Comparison of ENCODE assay signal across 18 cellular contexts in the genomic region with DNA sequence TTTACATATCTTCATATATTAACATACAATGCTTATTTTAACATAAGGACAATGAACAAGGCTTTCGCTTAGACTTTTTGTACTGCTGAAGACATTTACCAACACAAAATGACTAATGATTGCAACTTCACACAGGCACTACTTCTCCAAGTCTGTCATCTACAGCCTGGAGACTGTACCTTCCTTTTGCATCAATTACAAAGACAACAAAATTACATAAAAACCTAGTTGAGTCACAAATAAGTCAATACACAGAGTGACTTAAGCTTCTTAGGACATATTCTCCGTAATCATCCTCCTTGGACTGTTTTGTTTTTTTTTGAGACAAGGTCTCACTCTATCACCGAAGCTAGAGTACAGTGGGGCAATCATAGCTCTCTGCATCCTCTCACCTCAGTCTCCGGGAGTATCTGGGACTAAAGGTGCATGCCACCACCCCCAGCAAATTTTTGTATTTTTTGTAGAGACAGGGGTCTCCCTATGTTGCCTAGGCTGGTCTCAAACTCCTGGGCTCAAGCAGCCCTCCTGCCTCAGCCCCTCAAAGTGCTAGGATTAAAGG. TPM values are rescaled to one million over a fixed set of nuclear protein-coding genes. Genes with fewer than 3 reads are reported as not detected.
DNase-seq lines count a peak whose midpoint lies in the region; ATAC-seq and TF ChIP-seq lines count a peak whose summit lies in the region.
"Had no signal": no experiment of that assay in that cellular context is flagged by ENCODE, and none has a peak within 500 bp of the region (broad histone marks: within the 10 kb centered on the region; RNA-seq: fewer than 3 reads in every experiment).

No MANE protein-coding gene starts in this region.

- peak overlapping the region; percentile 23 for H3K27ac Mint-ChIP-seq in MCF 10A (ENCODE audit: low read depth, unreplicated experiment)
- peak overlapping the region; percentile 51 for H3K27ac Mint-ChIP-seq in stimulated activated memory B cell treated with anti-CD40 and anti-IgM and Interleukin-4, amounts not matched to agents 10 μg/mL and 1 μg/mL and 100 μg/mL, for 72 hours
- H3K27ac Mint-ChIP-seq: T-helper 1 cell treated with Interleukin-12 subunit alpha and Interleukin-12 subunit beta and Interleukin-4 antibody, amounts not matched to agents 30 μg/mL and 1 μg/mL, for 36 hours had no signal

- H3K9me3 ChIP-seq in breast epithelium (peaks cover 0 to 6% of the 10 kb centered on the region in 2 donors), PC-3 (ENCODE audit: low read length) (no peaks in the 10 kb centered on the region), ovary (no peaks in the 10 kb centered on the region)
- H3K9me3 ChIP-seq: HAP-1, stomach had no signal

- peak overlapping the region; percentile 44 for H3K4me2 ChIP-seq in PC-3 (ENCODE audit: low read length)

- peaks cover 12% of the 10 kb centered on the region for H3K9me3 Mint-ChIP-seq in MCF 10A (ENCODE audit: unreplicated experiment)
- H3K9me3 Mint-ChIP-seq in stimulated activated memory B cell treated with anti-CD40 and anti-IgM and Interleukin-4, amounts not matched to agents 10 μg/mL and 1 μg/mL and 100 μg/mL, for 72 hours, result peaks cover 5% of the 10 kb centered on the region

- ATAC-seq in PC-3 (peak; percentile 71), foreskin keratinocyte (no peak)
- ATAC-seq in stimulated activated memory B cell treated with anti-CD40 and anti-IgM and Interleukin-4, amounts not matched to agents 10 μg/mL and 1 μg/mL and 100 μg/mL, for 72 hours, result no peak
- ATAC-seq: activated CD4-positive, CD25-positive, alpha-beta regulatory T cell treated with anti-CD3 and anti-CD28 coated beads, Interleukin-2, amount 50 U/mL, for 24 hours had no signal

- BruUV-seq in MCF 10A (replicated peaks; lab: Mats Ljungman, UMichigan) (no TSS peak), PC-3 (replicated peaks; lab: Mats Ljungman, UMichigan) (no TSS peak)

- 51 to 64% (median 56%) methylated on average over 4 of the region's 4 CpGs for WGBS in ovary, 3 donors

- H3K9me2 ChIP-seq in PC-3 (replicated peaks; ENCODE audit: low read length), result no peaks in the 10 kb centered on the region

- intact Hi-C loops in MCF 10A (cut with micrococcal nuclease) (no loop called here), breast epithelium (cut with DNase I; ENCODE audit: low total_unique reads) (no loop called here), PC-3 (cut with micrococcal nuclease) (no loop called here), ovary (cut with DNase I) (no loop called here)

- POLR2A ChIA-PET in MCF 10A (lab: Yijun Ruan, JAX) (interaction anchor here (0.6 to 1.8 kb wide), 7 partner anchors 8 to 112 kb away, joined by 3 to 8 read pairs (median 3); a partner anchor contains a TSS), PC-3 (lab: Charles Lee; ENCODE audit: unreplicated experiment) (interaction anchor here (0.5 to 0.6 kb wide), 2 partner anchors 57 to 631 kb away, joined by 3 to 5 read pairs; no protein-coding TSS in a partner anchor)

- no peak overlapping the region for H2AFZ ChIP-seq in PC-3 (ENCODE audit: low read length)

- H3K27me3 ChIP-seq in breast epithelium, result no peaks in the 10 kb centered on the region
- no peaks in the 10 kb centered on the region for H3K27me3 ChIP-seq in PC-3 (ENCODE audit: low read length)
- no peaks in the 10 kb centered on the region for H3K27me3 ChIP-seq in foreskin keratinocyte
- H3K27me3 ChIP-seq in ovary, result no peaks in the 10 kb centered on the region
- H3K27me3 ChIP-seq: stomach, uterus had no signal

- TF ChIP-seq EP300 in ovary (IDR thresholded peaks at IDR 0.05), result no peak

- peak; percentile 41 for DNase-seq in MCF 10A (ENCODE audit: unreplicated experiment)
- no peak for DNase-seq in breast epithelium (ENCODE audit: low spot score in 2 of 2)
- peak; percentile 59 for DNase-seq in PC-3
- no peak for DNase-seq in foreskin keratinocyte
- DNase-seq in NCI-H2171 treated with DMSO at 0.1 percent for 48 hours (lab: John Stamatoyannopoulos, UW), result no peak
- no peak for DNase-seq in ovary
- no peak for DNase-seq in stimulated activated CD4-positive, alpha-beta T cell treated with anti-CD3 and anti-CD28 coated beads, Interleukin-12 subunit alpha, Interleukin-12 subunit beta, amount 100 ng/mL, for 4 hours
- DNase-seq: DMS 273 treated with DMSO at 0.1 percent for 48 hours, NCI-H2107, NCI-H774, nucleus accumbens, stomach, uterus had no signal

- no peak overlapping the region for H3K27ac ChIP-seq in breast epithelium
- H3K27ac ChIP-seq in PC-3 (ENCODE audit: low read length), result peak overlapping the region; percentile 19; the same call in 1 of the 2 replicates
- peak overlapping the region; percentile 3 for H3K27ac ChIP-seq in foreskin keratinocyte
- no peak overlapping the region for H3K27ac ChIP-seq in ovary
- H3K27ac ChIP-seq: RWPE1, stomach had no signal

- CTCF ChIA-PET in MCF 10A (lab: Yijun Ruan, JAX) (interaction anchor here (0.6 to 2.4 kb wide), 5 partner anchors 8 to 316 kb away, joined by 3 to 29 read pairs (median 4); no protein-coding TSS in a partner anchor), PC-3 (lab: Charles Lee) (no interaction called here)

- no peaks in the 10 kb centered on the region for H3K27me3 Mint-ChIP-seq in MCF 10A (ENCODE audit: insufficient read depth, unreplicated experiment)
- no peaks in the 10 kb centered on the region for H3K27me3 Mint-ChIP-seq in stimulated activated memory B cell treated with anti-CD40 and anti-IgM and Interleukin-4, amounts not matched to agents 10 μg/mL and 1 μg/mL and 100 μg/mL, for 72 hours

- no peak overlapping the region for H3K4me3 Mint-ChIP-seq in MCF 10A (ENCODE audit: unreplicated experiment)
- H3K4me3 Mint-ChIP-seq in stimulated activated memory B cell treated with anti-CD40 and anti-IgM and Interleukin-4, amounts not matched to agents 10 μg/mL and 1 μg/mL and 100 μg/mL, for 72 hours, result no peak overlapping the region
- H3K4me3 Mint-ChIP-seq: T-helper 1 cell treated with Interleukin-12 subunit alpha and Interleukin-12 subunit beta and Interleukin-4 antibody, amounts not matched to agents 30 μg/mL and 1 μg/mL, for 36 hours had no signal

- peaks cover 85% of the 10 kb centered on the region for H4K20me1 ChIP-seq in PC-3 (ENCODE audit: low read length)

- peaks cover 21% of the 10 kb centered on the region for H3K4me1 Mint-ChIP-seq in MCF 10A (ENCODE audit: insufficient read depth, unreplicated experiment)
- H3K4me1 Mint-ChIP-seq in stimulated activated memory B cell treated with anti-CD40 and anti-IgM and Interleukin-4, amounts not matched to agents 10 μg/mL and 1 μg/mL and 100 μg/mL, for 72 hours, result peaks cover 84% of the 10 kb centered on the region

- H3K36me3 ChIP-seq in breast epithelium (no peaks in the 10 kb centered on the region), PC-3 (ENCODE audit: low read depth, low read length) (peaks cover 31% of the 10 kb centered on the region), ovary (no peaks in the 10 kb centered on the region)
- H3K36me3 ChIP-seq: stomach, uterus had no signal

- H3K4me3 ChIP-seq in breast epithelium, result no peak overlapping the region
- no peak overlapping the region for H3K4me3 ChIP-seq in PC-3 (ENCODE audit: low read length)
- H3K4me3 ChIP-seq in ovary, result no peak overlapping the region
- H3K4me3 ChIP-seq: HAP-1, stomach, uterus had no signal

- TF ChIP-seq POLR2A in breast epithelium (IDR thresholded peaks at IDR 0.05) (no peak), ovary (IDR thresholded peaks at IDR 0.05) (no peak)

- H3K36me3 Mint-ChIP-seq in MCF 10A (ENCODE audit: insufficient read depth, unreplicated experiment), result peaks cover 19% of the 10 kb centered on the region
- H3K36me3 Mint-ChIP-seq in stimulated activated memory B cell treated with anti-CD40 and anti-IgM and Interleukin-4, amounts not matched to agents 10 μg/mL and 1 μg/mL and 100 μg/mL, for 72 hours, result peaks cover 25% of the 10 kb centered on the region

- TF ChIP-seq CTCF in MCF 10A (IDR thresholded peaks at IDR 0.05; ENCODE audit: unreplicated experiment) (no peak), breast epithelium (IDR thresholded peaks at IDR 0.05) (no peak), PC-3 (conservative IDR thresholded peaks at IDR 0.05; ENCODE audit: low read depth, low read length) (no peak), foreskin keratinocyte (conservative IDR thresholded peaks at IDR 0.05) (no peak), ovary (IDR thresholded peaks at IDR 0.05) (no peak)

- H3K79me2 ChIP-seq in PC-3 (ENCODE audit: low read length), result peaks cover 100% of the 10 kb centered on the region

- no peak overlapping the region for H3K9ac ChIP-seq in PC-3 (ENCODE audit: low read length)

- H3K4me1 ChIP-seq in breast epithelium (no peaks in the 10 kb centered on the region), PC-3 (ENCODE audit: insufficient read depth, low read length) (peaks cover 22% of the 10 kb centered on the region), foreskin keratinocyte (peaks cover 5% of the 10 kb centered on the region), ovary (ENCODE audit: insufficient read depth) (peaks cover 13% of the 10 kb centered on the region)
- H3K4me1 ChIP-seq: uterus had no signal

- no peaks in the 10 kb centered on the region for H3F3A ChIP-seq in PC-3 (ENCODE audit: low read length, unreplicated experiment)

RNA-seq across cellular contexts. Expression of a gene that starts 15.9 kb away (rescaled TPM):
- 86.7 and 94.0 TPM in 2 replicates for total RNA-seq in MCF 10A (2022)
- total RNA-seq in breast epithelium, result 10 to 100 TPM; 69.3 to 94.0 (median 92.8) TPM
- 14.9 and 25.3 TPM in 2 replicates for total RNA-seq in PC-3 (2014; rRNA removed)
- 43.9 and 44.1 TPM in 2 replicates for total RNA-seq in foreskin keratinocyte
- 9.5 and 11.6 TPM in 2 replicates for polyA plus RNA-seq in foreskin keratinocyte
- total RNA-seq in ovary, result 100 to 1,000 TPM in 4 of 7 donors, 10 to 100 TPM in 3; 49.3 to 148 (median 106) TPM
- polyA plus RNA-seq in ovary, result 10 to 100 TPM; 40.3 to 49.5 TPM

Comparison
In these comparisons a context has a peak if more than half of its experiments do, and no peak if none do; other contexts are left out.
1. DNase-seq: peak in MCF 10A (single experiment) and PC-3 (single experiment); none in breast epithelium (0 of 2), foreskin keratinocyte (0 of 2), NCI-H2171 treated with DMSO at 0.1 percent for 48 hours (single experiment), ovary (0 of 5) and stimulated activated CD4-positive, alpha-beta T cell treated with anti-CD3 and anti-CD28 coated beads, Interleukin-12 subunit alpha, Interleukin-12 subunit beta, amount 100 ng/mL, for 4 hours (single experiment).
2. H3K27ac ChIP-seq: peak in PC-3 (single experiment) and foreskin keratinocyte (single experiment); none in breast epithelium (0 of 2) and ovary (0 of 2).